20 cellular contexts compared by ENCODE assay signal in the genomic region with DNA sequence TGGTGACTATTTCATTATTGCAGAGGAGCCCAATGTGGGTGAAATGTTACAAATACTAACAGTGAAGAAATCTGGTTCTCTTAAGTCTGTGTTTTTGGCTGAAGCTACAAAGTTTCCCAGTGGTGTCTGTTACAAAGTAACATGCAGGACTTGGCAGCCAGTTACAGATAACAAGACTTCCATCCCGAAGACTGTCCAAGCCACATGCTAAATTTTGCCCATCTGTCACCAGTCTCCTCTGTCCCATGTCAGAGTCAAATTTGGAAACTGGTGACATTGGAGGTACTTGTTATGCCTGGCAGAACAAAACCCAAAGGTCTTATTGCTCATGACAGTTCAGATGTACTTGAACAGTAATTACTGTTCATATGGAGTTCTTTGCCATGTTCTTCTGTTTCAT.
"Had no signal": no experiment of that assay in that cellular context is flagged by ENCODE, and none has a peak within 500 bp of the region (broad histone marks: within the 10 kb centered on the region; RNA-seq: fewer than 3 reads in every experiment).

No MANE protein-coding gene starts in this region.

- H3K27me3 ChIP-seq: left lung, sigmoid colon had no signal

- H3K4me1 ChIP-seq: left lung, parathyroid adenoma, prostate gland, sigmoid colon had no signal

- H3K27ac ChIP-seq: coronary artery, left lung, parathyroid adenoma, prostate gland, sigmoid colon had no signal

- DNase-seq: central memory CD4-positive, alpha-beta T cell; effector CD4-positive, alpha-beta T cell; foreskin melanocyte; islet precursor cell; left lung; mesenchymal stem cell; naive B cell; occipital lobe; retina; sigmoid colon; stimulated activated CD4-positive, alpha-beta T cell treated with anti-CD3 and anti-CD28 coated beads, Interleukin-4, amount 100 ng/mL, for 4 hours; stimulated activated naive B cell treated with anti-CD40 and anti-IgM and Interleukin-4, amounts not matched to agents 10 μg/mL and 1 μg/mL and 100 μg/mL, for 72 hours; stimulated activated naive CD8-positive, alpha-beta T cell treated with anti-CD3 and anti-CD28 coated beads, Interleukin-15, amount 100 ng/mL, for 72 hours; substantia nigra; trophoblast cell had no signal

- H3K36me3 ChIP-seq: left lung, prostate gland, sigmoid colon had no signal

- ATAC-seq: left lung; stimulated activated naive B cell treated with anti-CD40 and anti-IgM and Interleukin-4, amounts not matched to agents 10 μg/mL and 1 μg/mL and 100 μg/mL, for 72 hours; stimulated activated naive CD8-positive, alpha-beta T cell treated with anti-CD3 and anti-CD28 coated beads, Interleukin-15, amount 100 ng/mL, for 72 hours had no signal

- H3K79me2 ChIP-seq: parathyroid adenoma had no signal

- H3K4me2 ChIP-seq: smooth muscle cell had no signal

- H3K9me3 ChIP-seq: left lung, prostate gland, sigmoid colon had no signal

- H3K9ac ChIP-seq: parathyroid adenoma had no signal

- H3K4me3 ChIP-seq: coronary artery, left lung, lung, prostate gland, sigmoid colon, smooth muscle cell had no signal

- H2AFZ ChIP-seq: parathyroid adenoma had no signal
